1 cellular context compared by ENCODE assay signal in the genomic region with DNA sequence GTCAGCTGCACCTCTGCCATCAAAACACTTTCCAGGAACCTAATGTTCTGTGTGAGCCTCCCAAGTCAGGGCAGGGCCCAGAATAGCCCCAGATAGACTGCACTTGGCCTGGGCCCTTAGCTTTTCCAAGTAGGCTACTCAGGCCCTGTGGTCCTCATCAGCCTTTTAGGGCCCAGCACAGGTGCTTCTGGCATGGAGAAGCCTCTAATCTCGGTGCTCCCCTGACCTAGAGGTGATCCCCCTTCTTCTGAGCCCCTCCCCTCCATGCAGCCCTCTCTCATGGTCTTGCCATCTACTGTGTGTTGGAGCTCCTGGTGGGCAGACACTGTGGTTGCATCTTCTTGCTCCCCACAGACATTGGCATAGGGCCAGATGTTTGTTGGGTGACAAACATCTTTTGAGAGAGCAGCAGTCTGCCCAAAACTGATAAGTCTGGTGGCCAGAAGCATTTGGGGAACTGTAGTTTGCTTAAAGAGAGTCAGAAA.
TF ChIP-seq lines count a peak whose summit lies in the region.

No MANE protein-coding gene starts in this region.

TF ChIP-seq in K562, 482 proteins besides CTCF, POLR2A, EP300 and RAD21 (continues in another document):
- TF ChIP-seq FOXJ3 (CRISPR knock-in tag; IDR thresholded peaks at IDR 0.05): no peak
- TF ChIP-seq RCOR1 (IDR thresholded peaks at IDR 0.05; ENCODE audit: borderline replicate concordance in 1 of 2, low read depth in 2 of 2, low read length in 2 of 2): peak in 1 of 2 experiments; percentile 49; a peak in 1 of 4 replicates
- peak; percentile 56; the same call in 1 of the 2 replicates for TF ChIP-seq CTBP1 (IDR thresholded peaks at IDR 0.05; ENCODE audit: borderline replicate concordance)
- TF ChIP-seq FOXM1 (IDR thresholded peaks at IDR 0.05; ENCODE audit: low read depth): 0 out of 2 replicates have a peak, but pooled peaks have one; percentile 16
- no peak for TF ChIP-seq FOXM1 (CRISPR knock-in tag; IDR thresholded peaks at IDR 0.05; ENCODE audit: low read depth)
- TF ChIP-seq ZNF263 (CRISPR knock-in tag; IDR thresholded peaks at IDR 0.05; ENCODE audit: borderline replicate concordance): peak; percentile 84
- no peak for TF ChIP-seq YBX1 (IDR thresholded peaks at IDR 0.05)
- TF ChIP-seq SPI1 (IDR thresholded peaks at IDR 0.05; ENCODE audit: borderline replicate concordance, low read depth, low read length): peak; percentile 46
- TF ChIP-seq PKNOX1 (IDR thresholded peaks at IDR 0.05): peak; percentile 22; the same call in 1 of the 2 replicates
- TF ChIP-seq KLF16 (IDR thresholded peaks at IDR 0.05): 0 out of 2 replicates have a peak, but pooled peaks have one; percentile 61
- TF ChIP-seq NFIX (CRISPR knock-in tag; IDR thresholded peaks at IDR 0.05; ENCODE audit: low read depth): peak; percentile 78
- peak; percentile 83 for TF ChIP-seq ARID1B (IDR thresholded peaks at IDR 0.05)
- no peak for TF ChIP-seq PBX2 (CRISPR knock-in tag; IDR thresholded peaks at IDR 0.05; ENCODE audit: low read depth)
- peak; percentile 38; the same call in 1 of the 2 replicates for TF ChIP-seq PBX2 (tag; conservative IDR thresholded peaks at IDR 0.05; ENCODE audit: low read depth)
- TF ChIP-seq, protein P1, sequence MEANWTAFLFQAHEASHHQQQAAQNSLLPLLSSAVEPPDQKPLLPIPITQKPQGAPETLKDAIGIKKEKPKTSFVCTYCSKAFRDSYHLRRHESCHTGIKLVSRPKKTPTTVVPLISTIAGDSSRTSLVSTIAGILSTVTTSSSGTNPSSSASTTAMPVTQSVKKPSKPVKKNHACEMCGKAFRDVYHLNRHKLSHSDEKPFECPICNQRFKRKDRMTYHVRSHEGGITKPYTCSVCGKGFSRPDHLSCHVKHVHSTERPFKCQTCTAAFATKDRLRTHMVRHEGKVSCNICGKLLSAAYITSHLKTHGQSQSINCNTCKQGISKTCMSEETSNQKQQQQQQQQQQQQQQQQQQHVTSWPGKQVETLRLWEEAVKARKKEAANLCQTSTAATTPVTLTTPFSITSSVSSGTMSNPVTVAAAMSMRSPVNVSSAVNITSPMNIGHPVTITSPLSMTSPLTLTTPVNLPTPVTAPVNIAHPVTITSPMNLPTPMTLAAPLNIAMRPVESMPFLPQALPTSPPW (CRISPR knock-in tag; IDR thresholded peaks at IDR 0.05): peak; percentile 53
- TF ChIP-seq, protein P2, sequence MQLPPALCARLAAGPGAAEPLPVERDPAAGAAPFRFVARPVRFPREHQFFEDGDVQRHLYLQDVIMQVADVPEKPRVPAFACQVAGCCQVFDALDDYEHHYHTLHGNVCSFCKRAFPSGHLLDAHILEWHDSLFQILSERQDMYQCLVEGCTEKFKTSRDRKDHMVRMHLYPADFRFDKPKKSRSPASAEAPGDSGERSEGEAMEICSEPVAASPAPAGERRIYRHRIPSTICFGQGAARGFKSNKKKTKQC (CRISPR knock-in tag; IDR thresholded peaks at IDR 0.05): no peak
- TF ChIP-seq FOXK1 (CRISPR knock-in tag; IDR thresholded peaks at IDR 0.05; ENCODE audit: borderline replicate concordance): no peak
- peak; percentile 69 for TF ChIP-seq SMAD1 (IDR thresholded peaks at IDR 0.05; ENCODE audit: low read depth, low read length, partially characterized antibody)
- TF ChIP-seq MNT (conservative IDR thresholded peaks at IDR 0.05): no peak
- TF ChIP-seq TAL1 (IDR thresholded peaks at IDR 0.05): peak; percentile 78
- peak; percentile 66; the same call in 1 of the 2 replicates for TF ChIP-seq SMAD4 (CRISPR knock-in tag; conservative IDR thresholded peaks at IDR 0.05)
- no peak for TF ChIP-seq ZNF175 (CRISPR knock-in tag; IDR thresholded peaks at IDR 0.05; ENCODE audit: low read depth)
- TF ChIP-seq NFIC (IDR thresholded peaks at IDR 0.05): peak; percentile 99
- TF ChIP-seq TCF3 (CRISPR knock-in tag; IDR thresholded peaks at IDR 0.05): peak; percentile 76
- peak; percentile 52; the same call in 1 of the 2 replicates for TF ChIP-seq FOSL1 (tag; conservative IDR thresholded peaks at IDR 0.05)
- TF ChIP-seq ESRRB (CRISPR knock-in tag; IDR thresholded peaks at IDR 0.05; ENCODE audit: borderline replicate concordance): no peak
- 0 out of 2 replicates have a peak, but pooled peaks have one; percentile 40 for TF ChIP-seq ELF4 (CRISPR knock-in tag; IDR thresholded peaks at IDR 0.05)
- TF ChIP-seq STAT5A (IDR thresholded peaks at IDR 0.05; ENCODE audit: borderline replicate concordance, low read length): peak; percentile 32; the same call in 1 of the 2 replicates
- peak; percentile 11 for TF ChIP-seq MEIS2 (IDR thresholded peaks at IDR 0.05; ENCODE audit: partially characterized antibody)
- no peak for TF ChIP-seq TFE3 (CRISPR knock-in tag; IDR thresholded peaks at IDR 0.05)
- no peak for TF ChIP-seq ZNF639 (CRISPR knock-in tag; conservative IDR thresholded peaks at IDR 0.05 in 1 of 2, IDR thresholded peaks at IDR 0.05 in 1 of 2)
- peak; percentile 73 for TF ChIP-seq TEAD4 (IDR thresholded peaks at IDR 0.05; ENCODE audit: low read length)
- TF ChIP-seq TEAD4 (CRISPR knock-in tag; IDR thresholded peaks at IDR 0.05; ENCODE audit: borderline replicate concordance): no peak
- peak; percentile 80 for TF ChIP-seq CBFA2T3 (IDR thresholded peaks at IDR 0.05)
- peak; percentile 64 for TF ChIP-seq NCOR1 (IDR thresholded peaks at IDR 0.05)
- peak; percentile 69 for TF ChIP-seq POLR2AphosphoS5 (IDR thresholded peaks at IDR 0.05; ENCODE audit: control insufficient read depth, insufficient read depth, low read depth, low read length)
- TF ChIP-seq, protein P3, sequence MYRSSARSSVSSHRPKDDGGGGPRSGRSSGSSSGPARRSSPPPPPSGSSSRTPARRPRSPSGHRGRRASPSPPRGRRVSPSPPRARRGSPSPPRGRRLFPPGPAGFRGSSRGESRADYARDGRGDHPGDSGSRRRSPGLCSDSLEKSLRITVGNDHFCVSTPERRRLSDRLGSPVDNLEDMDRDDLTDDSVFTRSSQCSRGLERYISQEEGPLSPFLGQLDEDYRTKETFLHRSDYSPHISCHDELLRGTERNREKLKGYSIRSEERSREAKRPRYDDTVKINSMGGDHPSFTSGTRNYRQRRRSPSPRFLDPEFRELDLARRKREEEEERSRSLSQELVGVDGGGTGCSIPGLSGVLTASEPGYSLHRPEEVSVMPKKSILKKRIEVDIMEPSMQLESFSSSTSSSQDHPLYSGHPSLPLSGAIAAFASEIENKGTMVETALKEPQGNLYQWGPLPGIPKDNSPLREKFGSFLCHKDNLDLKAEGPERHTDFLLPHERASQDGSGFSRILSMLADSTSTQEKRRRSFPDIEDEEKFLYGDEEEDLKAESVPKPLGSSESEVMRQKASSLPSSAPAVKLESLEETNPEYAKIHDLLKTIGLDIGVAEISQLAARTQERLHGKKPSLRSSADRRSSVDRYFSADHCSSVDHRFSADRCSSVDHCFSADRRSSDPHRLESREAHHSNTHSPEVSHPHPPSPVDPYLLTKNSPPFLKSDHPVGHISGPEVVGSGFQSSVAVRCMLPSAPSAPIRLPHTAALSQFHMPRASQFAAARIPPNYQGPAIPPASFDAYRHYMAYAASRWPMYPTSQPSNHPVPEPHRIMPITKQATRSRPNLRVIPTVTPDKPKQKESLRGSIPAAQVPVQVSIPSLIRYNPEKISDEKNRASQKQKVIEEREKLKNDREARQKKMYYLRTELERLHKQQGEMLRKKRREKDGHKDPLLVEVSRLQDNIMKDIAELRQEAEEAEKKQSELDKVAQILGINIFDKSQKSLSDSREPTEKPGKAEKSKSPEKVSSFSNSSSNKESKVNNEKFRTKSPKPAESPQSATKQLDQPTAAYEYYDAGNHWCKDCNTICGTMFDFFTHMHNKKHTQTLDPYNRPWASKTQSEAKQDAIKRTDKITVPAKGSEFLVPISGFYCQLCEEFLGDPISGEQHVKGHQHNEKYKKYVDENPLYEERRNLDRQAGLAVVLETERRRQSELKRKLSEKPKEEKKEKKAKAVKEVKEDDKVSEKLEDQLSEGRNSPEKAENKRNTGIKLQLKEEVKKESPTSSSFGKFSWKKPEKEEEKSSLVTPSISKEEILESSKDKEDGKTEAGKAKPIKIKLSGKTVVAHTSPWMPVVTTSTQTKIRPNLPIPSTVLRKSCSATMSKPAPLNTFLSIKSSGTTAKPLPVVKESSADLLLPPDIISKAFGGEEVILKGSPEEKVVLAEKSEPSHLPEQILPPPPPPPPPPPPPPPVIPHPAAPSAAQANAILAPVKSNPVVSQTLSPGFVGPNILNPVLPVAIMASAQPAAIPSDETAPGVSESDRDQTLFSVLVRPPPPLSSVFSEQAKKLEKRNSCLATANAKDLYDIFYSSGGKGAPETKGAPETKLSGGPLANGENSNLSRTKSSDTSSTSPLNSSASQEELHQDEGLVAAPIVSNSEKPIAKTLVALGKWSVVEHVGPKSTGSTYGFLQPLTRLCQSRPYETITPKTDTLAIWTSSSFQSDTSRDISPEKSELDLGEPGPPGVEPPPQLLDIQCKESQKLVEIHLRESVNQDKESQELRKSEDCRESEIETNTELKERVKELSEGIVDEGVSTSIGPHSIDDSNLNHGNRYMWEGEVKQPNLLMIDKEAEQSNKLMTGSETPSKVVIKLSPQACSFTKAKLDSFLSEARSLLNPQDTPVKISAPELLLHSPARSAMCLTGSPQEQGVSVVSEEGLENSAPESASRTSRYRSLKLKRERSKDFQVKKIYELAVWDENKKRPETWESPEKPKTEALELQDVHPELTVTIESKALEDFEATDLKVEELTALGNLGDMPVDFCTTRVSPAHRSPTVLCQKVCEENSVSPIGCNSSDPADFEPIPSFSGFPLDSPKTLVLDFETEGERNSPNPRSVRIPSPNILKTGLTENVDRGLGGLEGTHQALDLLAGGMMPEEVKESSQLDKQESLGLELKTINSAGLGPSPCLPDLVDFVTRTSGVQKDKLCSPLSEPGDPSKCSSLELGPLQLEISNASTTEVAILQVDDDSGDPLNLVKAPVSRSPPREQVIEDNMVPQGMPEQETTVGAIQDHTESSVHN (IDR thresholded peaks at IDR 0.05; ENCODE audit: borderline replicate concordance in 1 of 2, low read depth in 1 of 2): no peak
- peak; percentile 62 for TF ChIP-seq CBFA2T2 (conservative IDR thresholded peaks at IDR 0.05)
- TF ChIP-seq KDM1A (IDR thresholded peaks at IDR 0.05): peak; percentile 34 to 46; a peak in 2 of 4 replicates
- TF ChIP-seq, protein P4, sequence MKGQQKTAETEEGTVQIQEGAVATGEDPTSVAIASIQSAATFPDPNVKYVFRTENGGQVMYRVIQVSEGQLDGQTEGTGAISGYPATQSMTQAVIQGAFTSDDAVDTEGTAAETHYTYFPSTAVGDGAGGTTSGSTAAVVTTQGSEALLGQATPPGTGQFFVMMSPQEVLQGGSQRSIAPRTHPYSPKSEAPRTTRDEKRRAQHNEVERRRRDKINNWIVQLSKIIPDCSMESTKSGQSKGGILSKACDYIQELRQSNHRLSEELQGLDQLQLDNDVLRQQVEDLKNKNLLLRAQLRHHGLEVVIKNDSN (CRISPR knock-in tag; IDR thresholded peaks at IDR 0.05): no peak
